8 cellular contexts compared by ENCODE assay signal in the genomic region with DNA sequence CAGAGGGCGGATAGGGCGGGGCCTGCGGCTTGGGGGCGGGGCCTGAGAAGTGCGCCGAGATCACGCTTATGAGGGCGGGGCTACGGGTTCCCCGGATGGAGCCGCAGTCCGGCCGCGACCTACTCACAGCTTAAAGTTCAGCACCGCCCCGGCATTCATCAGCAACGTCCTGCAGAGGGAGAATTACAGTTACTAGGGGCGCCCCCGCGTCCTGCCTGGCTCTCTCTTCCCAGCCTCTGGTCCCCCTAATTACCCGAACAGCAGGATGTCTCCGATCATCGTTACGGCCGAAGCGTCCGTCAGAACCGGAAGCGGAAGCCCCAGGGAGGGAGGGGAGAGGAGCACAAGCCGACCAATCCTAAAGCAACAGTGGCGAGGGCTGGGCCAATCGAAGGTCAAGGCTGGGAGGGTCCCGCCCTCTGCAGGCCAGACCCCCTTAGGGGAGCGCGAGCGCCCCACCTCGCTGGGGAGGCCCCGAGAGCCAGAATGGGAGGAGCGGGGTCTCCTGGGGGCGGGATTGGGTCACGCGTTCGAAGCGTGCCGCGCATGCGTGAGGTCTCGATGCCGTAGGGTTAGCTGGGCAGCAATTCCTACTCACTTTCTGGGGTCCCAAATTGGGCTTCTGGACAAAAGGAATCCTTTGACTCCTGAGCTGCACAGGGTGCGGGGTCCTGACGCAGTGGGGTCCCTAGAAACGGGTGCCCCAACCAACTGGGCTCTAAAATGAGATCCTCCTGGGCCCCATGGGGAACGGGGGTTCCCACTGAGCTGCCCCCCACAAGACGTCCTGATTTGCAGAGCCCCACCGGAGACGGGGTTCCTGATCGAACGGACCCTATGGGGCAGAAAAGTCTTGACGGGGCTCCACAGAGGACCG. TPM values are rescaled to one million over a fixed set of nuclear protein-coding genes. Genes with fewer than 3 reads are reported as not detected.
DNase-seq lines count a peak whose midpoint lies in the region; ATAC-seq and TF ChIP-seq lines count a peak whose summit lies in the region.

TSS of gene SMIM7 (minus strand) at position 313 of the 877 bp plus-strand sequence. CDS start at position 279, 34 bp downstream.

- peak within 1 kb of the TSS; percentile 98 for H3K4me3 ChIP-seq in GM12865 (ENCODE audit: low read depth, low read length)
- H3K4me3 ChIP-seq in SU-DHL-6 (ENCODE audit: insufficient read depth, low read length, poor library complexity, severe bottlenecking) = peak within 1 kb of the TSS; percentile 87
- peak within 1 kb of the TSS; percentile 76 for H3K4me3 ChIP-seq in thymus (ENCODE audit: low read length)

- H3K4me2 ChIP-seq in SU-DHL-6 (ENCODE audit: low read depth, low read length, poor library complexity, severe bottlenecking) = peak within 1 kb of the TSS; percentile 98

- peaks cover 64% of the 10 kb centered on the region for H3K79me2 ChIP-seq in SU-DHL-6 (ENCODE audit: insufficient read depth, low read length)

- H3K9me2 ChIP-seq in SU-DHL-6 (replicated peaks; ENCODE audit: insufficient read depth, low read length) = no peaks in the 10 kb centered on the region

- peaks cover 17% of the 10 kb centered on the region for H3F3A ChIP-seq in SU-DHL-6 (ENCODE audit: insufficient read depth)

- H2AFZ ChIP-seq in SU-DHL-6 (ENCODE audit: low read depth, low read length, severe bottlenecking) = peak within 1 kb of the TSS; percentile 69

- peaks cover 30% of the 10 kb centered on the region for H3K4me1 Mint-ChIP-seq in activated naive CD8-positive, alpha-beta T cell treated with anti-CD3 and anti-CD28 coated beads, Interleukin-2, amount 10 ng/mL, durations not matched to agents 7 days and 5 days
- H3K4me1 Mint-ChIP-seq in osteocyte (ENCODE audit: unreplicated experiment) = peaks cover 22% of the 10 kb centered on the region

- peaks cover 7% of the 10 kb centered on the region for H3K36me3 ChIP-seq in SU-DHL-6 (ENCODE audit: low read length)
- peaks cover 31% of the 10 kb centered on the region for H3K36me3 ChIP-seq in thymus (ENCODE audit: control insufficient read depth, insufficient read depth)

- H3K27ac Mint-ChIP-seq in activated naive CD8-positive, alpha-beta T cell treated with anti-CD3 and anti-CD28 coated beads, Interleukin-2, amount 10 ng/mL, durations not matched to agents 7 days and 5 days = peak within 1 kb of the TSS; percentile 98
- peak within 1 kb of the TSS; percentile 99 for H3K27ac Mint-ChIP-seq in osteocyte (ENCODE audit: unreplicated experiment)

- intact Hi-C loops in head of caudate nucleus (cut with DNase I) = loop anchor here (1.0 kb wide), 1 partner anchor 32 kb away; the partner anchor contains the start of gene MED26

- peak within 1 kb of the TSS; percentile 91 for H3K27ac ChIP-seq in SU-DHL-6 (ENCODE audit: low read depth, low read length)
- H3K27ac ChIP-seq in thymus (ENCODE audit: low read depth) = peak within 1 kb of the TSS; percentile 88

- peaks cover 4% of the 10 kb centered on the region for H3K36me3 Mint-ChIP-seq in activated naive CD8-positive, alpha-beta T cell treated with anti-CD3 and anti-CD28 coated beads, Interleukin-2, amount 10 ng/mL, durations not matched to agents 7 days and 5 days
- H3K36me3 Mint-ChIP-seq in osteocyte (ENCODE audit: unreplicated experiment) = peaks cover 19% of the 10 kb centered on the region

- POLR2A ChIA-PET in activated naive CD8-positive, alpha-beta T cell treated with anti-CD3 and anti-CD28 coated beads, Interleukin-2, amount 10 ng/mL, durations not matched to agents 7 days and 5 days (lab: Charles Lee) = interaction anchor here (0.6 to 2.8 kb wide), 14 partner anchors 10 to 555 kb away, joined by 3 to 27 read pairs (median 3); partner anchors contain the start of genes C19orf44, CALR3, MED26 and USE1

- H3K27me3 Mint-ChIP-seq in activated naive CD8-positive, alpha-beta T cell treated with anti-CD3 and anti-CD28 coated beads, Interleukin-2, amount 10 ng/mL, durations not matched to agents 7 days and 5 days = peaks cover 17% of the 10 kb centered on the region
- H3K27me3 Mint-ChIP-seq in osteocyte (ENCODE audit: unreplicated experiment) = no peaks in the 10 kb centered on the region

- H3K9me3 ChIP-seq in SU-DHL-6 (ENCODE audit: insufficient read depth, low read length) (no peaks in the 10 kb centered on the region), thymus (ENCODE audit: control insufficient read depth) (no peaks in the 10 kb centered on the region)

- H3K27me3 ChIP-seq in SU-DHL-6 (ENCODE audit: low read length) = no peaks in the 10 kb centered on the region
- H3K27me3 ChIP-seq in thymus (ENCODE audit: control insufficient read depth, insufficient read depth) = peaks cover 10% of the 10 kb centered on the region

- peak within 1 kb of the TSS; percentile 89 for H3K9ac ChIP-seq in SU-DHL-6 (ENCODE audit: low read length)

- H3K9me3 Mint-ChIP-seq in activated naive CD8-positive, alpha-beta T cell treated with anti-CD3 and anti-CD28 coated beads, Interleukin-2, amount 10 ng/mL, durations not matched to agents 7 days and 5 days = no peaks in the 10 kb centered on the region
- no peaks in the 10 kb centered on the region for H3K9me3 Mint-ChIP-seq in osteocyte (ENCODE audit: unreplicated experiment)

- DNase-seq in GM12865 (ENCODE audit: low read depth) = peak; percentile 99
- peak; percentile 97 for DNase-seq in NCI-H128 (lab: John Stamatoyannopoulos, UW; ENCODE audit: unreplicated experiment)
- DNase-seq in activated naive CD8-positive, alpha-beta T cell treated with anti-CD3 and anti-CD28 coated beads, Interleukin-2, amount 10 ng/mL, durations not matched to agents 7 days and 5 days = peak; percentile 96
- DNase-seq in head of caudate nucleus = peak; percentile 97 to 100 (median 99)
- peak; percentile 99 for DNase-seq in osteocyte (ENCODE audit: extremely low spot score, unreplicated experiment)

- peak within 1 kb of the TSS; percentile 99 for H3K4me3 Mint-ChIP-seq in activated naive CD8-positive, alpha-beta T cell treated with anti-CD3 and anti-CD28 coated beads, Interleukin-2, amount 10 ng/mL, durations not matched to agents 7 days and 5 days
- H3K4me3 Mint-ChIP-seq in osteocyte (ENCODE audit: unreplicated experiment) = peak within 1 kb of the TSS; percentile 98

- TF ChIP-seq CTCF in GM12865 (IDR thresholded peaks at IDR 0.05; ENCODE audit: insufficient read depth, low read depth, low read length, missing control alignments) (no peak), SU-DHL-6 (IDR thresholded peaks at IDR 0.05; ENCODE audit: insufficient read depth, low read length, poor library complexity, severe bottlenecking) (peak; percentile 23), osteocyte (IDR thresholded peaks at IDR 0.05) (no peak)

- peak; percentile 87 for ATAC-seq in HG02678 (IDR thresholded peaks at IDR 0.05; ENCODE audit: unreplicated experiment)
- peak; percentile 99 for ATAC-seq in activated naive CD8-positive, alpha-beta T cell treated with anti-CD3 and anti-CD28 coated beads, Interleukin-2, amount 10 ng/mL, durations not matched to agents 7 days and 5 days (ENCODE audit: low read depth)

- H4K20me1 ChIP-seq in SU-DHL-6 (ENCODE audit: low read depth, low read length) = peaks cover 17% of the 10 kb centered on the region

- H3K4me1 ChIP-seq in thymus (ENCODE audit: control insufficient read depth, insufficient read depth, low read length) = peaks cover 23% of the 10 kb centered on the region

- WGBS in thymus = under 1% methylated on average over 60 of the region's 60 CpGs

RNA-seq across cellular contexts. Expression of gene SMIM7, which starts in this region (rescaled TPM):
- total RNA-seq in activated naive CD8-positive, alpha-beta T cell treated with anti-CD3 and anti-CD28 coated beads, Interleukin-2, amount 10 ng/mL, durations not matched to agents 7 days and 5 days = 10 to 100 TPM; 63.6 to 68.8 TPM
- 60.5 and 63.8 TPM in 2 replicates for total RNA-seq in osteocyte
- 100 TPM for polyA plus RNA-seq in thymus

Comparison
In these comparisons a context has a peak if more than half of its experiments do, and no peak if none do; other contexts are left out.
1. Peak in every context shown above with its lines: DNase-seq, ATAC-seq, H3K4me3 ChIP-seq and H3K27ac ChIP-seq.